In the genomic region with DNA sequence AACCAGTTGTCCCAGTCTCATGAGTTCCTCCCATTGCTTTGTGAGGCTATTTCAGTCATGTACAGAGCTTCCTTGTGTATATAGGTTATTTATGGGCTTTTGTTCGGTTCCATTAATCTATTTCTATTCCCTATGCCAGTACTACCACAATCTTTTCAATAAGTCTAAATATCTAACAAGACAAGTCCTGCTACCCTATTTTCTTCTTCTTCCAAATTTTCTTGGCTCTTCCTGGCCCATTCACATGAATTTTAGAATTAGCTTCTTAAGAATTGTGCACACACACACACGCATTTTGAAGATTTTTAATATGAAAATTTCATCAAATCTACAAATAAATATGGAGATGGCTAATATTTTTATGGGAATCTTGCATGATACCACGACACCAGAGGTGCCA, we compare ENCODE assay signal across 25 cellular contexts.
"Had no signal": no experiment of that assay in that cellular context is flagged by ENCODE, and none has a peak within 500 bp of the region (broad histone marks: within the 10 kb centered on the region; RNA-seq: fewer than 3 reads in every experiment).

No MANE protein-coding gene starts in this region.

- DNase-seq: occipital lobe; ovary; posterior cingulate gyrus; psoas muscle; right cardiac atrium; right lobe of liver; sigmoid colon; small intestine; stimulated activated CD4-positive, alpha-beta T cell treated with anti-CD3 and anti-CD28 coated beads, Interleukin-15, amount 100 ng/mL, for 24 hours; stimulated activated CD4-positive, alpha-beta T cell treated with anti-CD3 and anti-CD28 coated beads, Interleukin-2, amount 100 ng/mL, for 24 hours; stimulated activated CD4-positive, alpha-beta T cell treated with anti-CD3 and anti-CD28 coated beads, Interleukin-2, amount 100 ng/mL, for 48 hours; stimulated activated CD4-positive, alpha-beta T cell treated with anti-CD3 and anti-CD28 coated beads, Interleukin-4, amount 100 ng/mL, for 24 hours; stimulated activated naive B cell treated with anti-CD40 and anti-IgM and Interleukin-4, amounts not matched to agents 10 μg/mL and 1 μg/mL and 100 μg/mL, for 72 hours; stimulated activated naive CD4-positive, alpha-beta T cell treated with Interleukin-2 at 50 U/mL for 16 hours; stomach; thyroid gland; trophoblast cell; upper lobe of left lung had no signal

- H2AFZ ChIP-seq: neural progenitor cell, parathyroid adenoma had no signal

- H3K27ac ChIP-seq: neural progenitor cell, ovary, parathyroid adenoma, psoas muscle, right lobe of liver, sigmoid colon, stomach, thoracic aorta, thyroid gland, tibial nerve, upper lobe of left lung, vagina had no signal

- ATAC-seq: psoas muscle; right cardiac atrium; right lobe of liver; stimulated activated effector memory CD8-positive, alpha-beta T cell treated with anti-CD3 and anti-CD28 coated beads, Interleukin-12 subunit alpha, Interleukin-12 subunit beta, amount 100 ng/mL, for 72 hours; stimulated activated naive B cell treated with anti-CD40 and anti-IgM and Interleukin-4, amounts not matched to agents 10 μg/mL and 1 μg/mL and 100 μg/mL, for 72 hours had no signal

- FAIRE-seq: urothelium cell line had no signal

- H3K4me2 ChIP-seq: neural progenitor cell had no signal

- H3K79me2 ChIP-seq: parathyroid adenoma had no signal

- H3K4me3 ChIP-seq: neural progenitor cell, ovary, psoas muscle, right lobe of liver, sigmoid colon, stomach, thoracic aorta, thyroid gland, tibial nerve, upper lobe of left lung, vagina had no signal

- H3K27me3 ChIP-seq: neural progenitor cell, ovary, right lobe of liver, sigmoid colon, stomach, thyroid gland, tibial nerve, upper lobe of left lung, vagina had no signal

- H3K36me3 ChIP-seq: neural progenitor cell, ovary, right lobe of liver, sigmoid colon, stomach, thoracic aorta, thyroid gland, tibial nerve, upper lobe of left lung, vagina had no signal

- H3K9me3 ChIP-seq: ovary, psoas muscle, right lobe of liver, stomach, thoracic aorta, thyroid gland, tibial nerve, upper lobe of left lung, vagina had no signal

- H3K4me1 ChIP-seq: neural progenitor cell, parathyroid adenoma, psoas muscle, right lobe of liver, sigmoid colon, stomach, thyroid gland, upper lobe of left lung, vagina had no signal
